In genomic region chr18:37481058-37481457, GRCh38 we compare ENCODE assay signal across 1 cellular context.
TF ChIP-seq lines count a peak whose summit lies in the region.

No MANE protein-coding gene starts in this region.

TF ChIP-seq in GM23338, 12 proteins besides CTCF, POLR2A, EP300 and RAD21 (continued from another document):
- TF ChIP-seq ZNF114 (CRISPR knock-in tag; IDR thresholded peaks at IDR 0.05) (no peak), NANOG (IDR thresholded peaks at IDR 0.05; ENCODE audit: borderline replicate concordance) (no peak), ETS1 (IDR thresholded peaks at IDR 0.05) (no peak), EZH2phosphoT487 (IDR thresholded peaks at IDR 0.05; ENCODE audit: unreplicated experiment) (no peak)
